In the genomic region with DNA sequence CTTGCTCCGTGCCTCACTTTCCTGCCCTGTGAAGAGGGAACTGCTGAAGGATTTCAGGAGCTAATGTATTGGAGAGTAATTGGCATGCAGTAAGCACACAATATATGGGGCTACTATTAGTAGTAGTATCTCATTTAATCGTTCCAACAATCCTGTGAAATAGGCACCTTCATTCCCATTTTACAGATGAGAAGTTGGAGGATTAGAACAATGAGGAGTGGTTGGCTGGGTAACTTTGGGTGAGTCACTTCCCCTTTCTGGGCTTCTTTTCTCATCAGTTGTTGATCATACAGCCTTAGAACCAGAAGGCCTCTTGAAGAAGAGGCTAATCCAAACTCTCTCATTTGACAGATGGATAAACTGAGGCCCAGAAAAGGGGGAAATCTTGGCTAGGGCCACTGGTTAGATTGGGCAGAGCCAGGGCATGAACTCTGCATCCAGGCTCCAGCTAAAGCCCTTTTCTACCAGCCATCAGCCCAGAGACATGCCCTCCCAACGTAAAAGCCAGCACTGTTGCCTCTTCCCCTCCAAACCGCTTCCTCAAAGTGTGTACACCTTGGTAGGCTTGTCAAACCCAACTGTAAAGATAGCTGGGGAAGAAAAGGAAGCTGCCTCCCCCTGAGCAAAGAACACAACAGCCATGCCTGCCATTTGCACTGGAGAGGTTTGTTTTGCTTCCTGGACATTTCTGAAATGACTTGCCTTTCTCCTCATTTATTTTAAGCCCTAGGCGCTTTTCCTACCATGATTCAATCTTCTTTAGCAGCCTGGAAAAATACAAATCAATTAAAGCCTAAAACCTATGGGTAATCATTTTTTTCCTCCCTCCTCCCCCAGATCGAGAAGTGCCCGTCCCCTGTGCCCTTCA, we compare ENCODE assay signal across 8 cellular contexts. TPM values are rescaled to one million over a fixed set of nuclear protein-coding genes. Genes with fewer than 3 reads are reported as not detected.
DNase-seq lines count a peak whose midpoint lies in the region; ATAC-seq and TF ChIP-seq lines count a peak whose summit lies in the region.

No MANE protein-coding gene starts in this region.

- no peak for TF ChIP-seq EP300 in neural cell (conservative IDR thresholded peaks at IDR 0.05; ENCODE audit: poor library complexity, severe bottlenecking)

- H3K27ac Mint-ChIP-seq in CD4-positive, CD25-positive, alpha-beta regulatory T cell, result peak overlapping the region in 2 of 3 donors; percentile 85 to 88

- H3K9ac ChIP-seq in neural cell (ENCODE audit: low read length), result no peak overlapping the region
- H3K9ac ChIP-seq in MM.1S (ENCODE audit: low read length), result no peak overlapping the region

- H3K79me2 ChIP-seq in neural cell (replicated peaks; ENCODE audit: insufficient read depth, low read length) (no peaks in the 10 kb centered on the region), MM.1S (ENCODE audit: low read length) (no peaks in the 10 kb centered on the region)

- H3K36me3 Mint-ChIP-seq in CD4-positive, CD25-positive, alpha-beta regulatory T cell, result no peaks in the 10 kb centered on the region

- ATAC-seq in CD4-positive, CD25-positive, alpha-beta regulatory T cell (ENCODE audit: low read depth in 2 of 2), result no peak
- no peak for ATAC-seq in GM18498 (IDR thresholded peaks at IDR 0.05; ENCODE audit: unreplicated experiment)
- no peak for ATAC-seq in GM18867 (IDR thresholded peaks at IDR 0.05; ENCODE audit: unreplicated experiment)

- no peaks in the 10 kb centered on the region for H3K36me3 ChIP-seq in CD4-positive, CD25-positive, alpha-beta regulatory T cell (ENCODE audit: control insufficient read depth, insufficient read depth, low read length)
- H3K36me3 ChIP-seq in brain microvascular endothelial cell (replicated peaks) (no peaks in the 10 kb centered on the region), neural cell (ENCODE audit: insufficient read depth, low read length) (no peaks in the 10 kb centered on the region), MM.1S (replicated peaks; ENCODE audit: insufficient read depth, low read length) (no peaks in the 10 kb centered on the region)

- H3F3A ChIP-seq in neural cell (ENCODE audit: insufficient read depth, low read length, poor library complexity, severe bottlenecking) (no peaks in the 10 kb centered on the region), MM.1S (ENCODE audit: insufficient read depth, low read length) (no peaks in the 10 kb centered on the region)

- H3K9me2 ChIP-seq in neural cell (ENCODE audit: insufficient read depth, low read length) (no peaks in the 10 kb centered on the region), MM.1S (replicated peaks; ENCODE audit: insufficient read depth, low read length) (no peaks in the 10 kb centered on the region)

- DNase-seq in CD4-positive, CD25-positive, alpha-beta regulatory T cell, result peak in 1 of 3 donors; percentile 39
- DNase-seq in Jurkat, Clone E6-1 (ENCODE audit: low read depth, low spot score), result peak; percentile 91
- DNase-seq in brain microvascular endothelial cell (no peak), hypothalamus (lab: John Stamatoyannopoulos, UW) (no peak), MM.1S (no peak)

- peak overlapping the region; percentile 85 to 90 (median 88) for H3K4me3 Mint-ChIP-seq in CD4-positive, CD25-positive, alpha-beta regulatory T cell

- H3K27me3 ChIP-seq in CD4-positive, CD25-positive, alpha-beta regulatory T cell (ENCODE audit: control insufficient read depth, insufficient read depth, low read length), result no peaks in the 10 kb centered on the region
- no peaks in the 10 kb centered on the region for H3K27me3 ChIP-seq in brain microvascular endothelial cell (replicated peaks)
- H3K27me3 ChIP-seq in neural cell (ENCODE audit: insufficient read depth, low read depth, low read length), result no peaks in the 10 kb centered on the region
- peaks cover 31% of the 10 kb centered on the region for H3K27me3 ChIP-seq in MM.1S (replicated peaks; ENCODE audit: insufficient read depth, low read length)

- in situ Hi-C loops in brain microvascular endothelial cell (cut with HindIII; ENCODE audit: low pct_ligation_motif_present, low sequenced_read_pairs), result no loop called here

- TF ChIP-seq RAD21 in neural cell (conservative IDR thresholded peaks at IDR 0.05), result no peak

- H3K27ac ChIP-seq in CD4-positive, CD25-positive, alpha-beta regulatory T cell (ENCODE audit: insufficient read depth, low read length, poor library complexity, severe bottlenecking), result no peak overlapping the region
- H3K27ac ChIP-seq in brain microvascular endothelial cell (no peak overlapping the region), neural cell (ENCODE audit: low read length) (no peak overlapping the region), MM.1S (ENCODE audit: low read length) (no peak overlapping the region)

- peaks cover 15% of the 10 kb centered on the region for H3K4me1 ChIP-seq in CD4-positive, CD25-positive, alpha-beta regulatory T cell (ENCODE audit: control insufficient read depth, insufficient read depth, low read length, poor library complexity, severe bottlenecking)
- H3K4me1 ChIP-seq in MM.1S (ENCODE audit: low read length), result no peaks in the 10 kb centered on the region

- H3K4me2 ChIP-seq in neural cell (ENCODE audit: low read length) (no peak overlapping the region), MM.1S (ENCODE audit: low read depth, low read length) (no peak overlapping the region)

- no peaks in the 10 kb centered on the region for H3K9me3 Mint-ChIP-seq in CD4-positive, CD25-positive, alpha-beta regulatory T cell

- no peak overlapping the region for H3K4me3 ChIP-seq in CD4-positive, CD25-positive, alpha-beta regulatory T cell (ENCODE audit: low read depth, low read length)
- peak overlapping the region; percentile 95 for H3K4me3 ChIP-seq in Jurkat, Clone E6-1 (ENCODE audit: low read length)
- peak overlapping the region; percentile 92 for H3K4me3 ChIP-seq in brain microvascular endothelial cell (ENCODE audit: low read depth, low read length)
- H3K4me3 ChIP-seq in neural cell (ENCODE audit: low read length), result peak overlapping the region; percentile 94
- H3K4me3 ChIP-seq in MM.1S (ENCODE audit: low read length), result no peak overlapping the region

- H2AFZ ChIP-seq in neural cell (ENCODE audit: low read depth, low read length) (no peak overlapping the region), MM.1S (ENCODE audit: low read length) (no peak overlapping the region)

- H4K20me1 ChIP-seq in neural cell (ENCODE audit: insufficient read depth), result no peaks in the 10 kb centered on the region
- H4K20me1 ChIP-seq in MM.1S (ENCODE audit: insufficient read depth, low read length), result no peaks in the 10 kb centered on the region

- TF ChIP-seq CTCF in brain microvascular endothelial cell (IDR thresholded peaks at IDR 0.05; ENCODE audit: low read depth, low read length, missing control alignments), result no peak
- no peak for TF ChIP-seq CTCF in neural cell (IDR thresholded peaks at IDR 0.05; ENCODE audit: poor library complexity, severe bottlenecking)
- no peak for TF ChIP-seq CTCF in MM.1S (IDR thresholded peaks at IDR 0.05; ENCODE audit: low read length)

- peaks cover 6% of the 10 kb centered on the region for H3K27me3 Mint-ChIP-seq in CD4-positive, CD25-positive, alpha-beta regulatory T cell

- H3K9me3 ChIP-seq in CD4-positive, CD25-positive, alpha-beta regulatory T cell (ENCODE audit: control insufficient read depth in 2 of 2, low read length in 2 of 2), result no peaks in the 10 kb centered on the region
- H3K9me3 ChIP-seq in neural cell (ENCODE audit: low read length) (no peaks in the 10 kb centered on the region), MM.1S (replicated peaks; ENCODE audit: insufficient read depth, low read length) (no peaks in the 10 kb centered on the region)

- H3K4me1 Mint-ChIP-seq in CD4-positive, CD25-positive, alpha-beta regulatory T cell, result peaks cover 0 to 15% (median 8%) of the 10 kb centered on the region in 4 donors

TF ChIP-seq in neural cell, 6 proteins besides CTCF, POLR2A, EP300 and RAD21:
- TF ChIP-seq SMC3 (conservative IDR thresholded peaks at IDR 0.05; ENCODE audit: poor library complexity), result no peak
- TF ChIP-seq, protein P1, sequence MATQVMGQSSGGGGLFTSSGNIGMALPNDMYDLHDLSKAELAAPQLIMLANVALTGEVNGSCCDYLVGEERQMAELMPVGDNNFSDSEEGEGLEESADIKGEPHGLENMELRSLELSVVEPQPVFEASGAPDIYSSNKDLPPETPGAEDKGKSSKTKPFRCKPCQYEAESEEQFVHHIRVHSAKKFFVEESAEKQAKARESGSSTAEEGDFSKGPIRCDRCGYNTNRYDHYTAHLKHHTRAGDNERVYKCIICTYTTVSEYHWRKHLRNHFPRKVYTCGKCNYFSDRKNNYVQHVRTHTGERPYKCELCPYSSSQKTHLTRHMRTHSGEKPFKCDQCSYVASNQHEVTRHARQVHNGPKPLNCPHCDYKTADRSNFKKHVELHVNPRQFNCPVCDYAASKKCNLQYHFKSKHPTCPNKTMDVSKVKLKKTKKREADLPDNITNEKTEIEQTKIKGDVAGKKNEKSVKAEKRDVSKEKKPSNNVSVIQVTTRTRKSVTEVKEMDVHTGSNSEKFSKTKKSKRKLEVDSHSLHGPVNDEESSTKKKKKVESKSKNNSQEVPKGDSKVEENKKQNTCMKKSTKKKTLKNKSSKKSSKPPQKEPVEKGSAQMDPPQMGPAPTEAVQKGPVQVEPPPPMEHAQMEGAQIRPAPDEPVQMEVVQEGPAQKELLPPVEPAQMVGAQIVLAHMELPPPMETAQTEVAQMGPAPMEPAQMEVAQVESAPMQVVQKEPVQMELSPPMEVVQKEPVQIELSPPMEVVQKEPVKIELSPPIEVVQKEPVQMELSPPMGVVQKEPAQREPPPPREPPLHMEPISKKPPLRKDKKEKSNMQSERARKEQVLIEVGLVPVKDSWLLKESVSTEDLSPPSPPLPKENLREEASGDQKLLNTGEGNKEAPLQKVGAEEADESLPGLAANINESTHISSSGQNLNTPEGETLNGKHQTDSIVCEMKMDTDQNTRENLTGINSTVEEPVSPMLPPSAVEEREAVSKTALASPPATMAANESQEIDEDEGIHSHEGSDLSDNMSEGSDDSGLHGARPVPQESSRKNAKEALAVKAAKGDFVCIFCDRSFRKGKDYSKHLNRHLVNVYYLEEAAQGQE (IDR thresholded peaks at IDR 0.05; ENCODE audit: borderline replicate concordance), result no peak
- TF ChIP-seq MXI1 (conservative IDR thresholded peaks at IDR 0.05; ENCODE audit: poor library complexity, severe bottlenecking), result no peak

RNA-seq across cellular contexts. Expression of a gene that starts 1.0 kb away (rescaled TPM):
- 0.32 TPM for total RNA-seq in CD4-positive, CD25-positive, alpha-beta regulatory T cell
- 1 to 10 TPM in 2 of 4 donors, under 1 TPM in 2; 0.61 to 2.2 (median 1.2) TPM for polyA plus RNA-seq in CD4-positive, CD25-positive, alpha-beta regulatory T cell
- 28.5 TPM for polyA plus RNA-seq in Jurkat, Clone E6-1 (2012; ENCODE audit: insufficient read depth, insufficient read length)
- polyA plus RNA-seq in neural cell, result 4.6 and 5.2 TPM in 2 replicates
- polyA minus RNA-seq in neural cell, result 3.1 and 4.1 TPM in 2 replicates

RNA-seq across cellular contexts. Expression of a gene that starts 1.6 kb away (rescaled TPM):
- total RNA-seq in CD4-positive, CD25-positive, alpha-beta regulatory T cell, result not detected
- polyA plus RNA-seq in CD4-positive, CD25-positive, alpha-beta regulatory T cell, result under 1 TPM in 1 of 4 donors, not detected in 3; 0.21 TPM
- polyA plus RNA-seq in Jurkat, Clone E6-1 (2012; ENCODE audit: insufficient read depth, insufficient read length), result 1.3 TPM
- polyA plus RNA-seq in neural cell, result 0.71 and 1.2 TPM in 2 replicates
- 1.5 TPM in 2 replicates for polyA minus RNA-seq in neural cell

Comparison
In these comparisons a context has a peak if more than half of its experiments do, and no peak if none do; other contexts are left out.
1. H3K4me3 ChIP-seq: peak in Jurkat, Clone E6-1 (single experiment), brain microvascular endothelial cell (single experiment) and neural cell (single experiment); none in CD4-positive, CD25-positive, alpha-beta regulatory T cell (single experiment) and MM.1S (single experiment).